Comparison of ENCODE assay signal across 25 cellular contexts in the genomic region with DNA sequence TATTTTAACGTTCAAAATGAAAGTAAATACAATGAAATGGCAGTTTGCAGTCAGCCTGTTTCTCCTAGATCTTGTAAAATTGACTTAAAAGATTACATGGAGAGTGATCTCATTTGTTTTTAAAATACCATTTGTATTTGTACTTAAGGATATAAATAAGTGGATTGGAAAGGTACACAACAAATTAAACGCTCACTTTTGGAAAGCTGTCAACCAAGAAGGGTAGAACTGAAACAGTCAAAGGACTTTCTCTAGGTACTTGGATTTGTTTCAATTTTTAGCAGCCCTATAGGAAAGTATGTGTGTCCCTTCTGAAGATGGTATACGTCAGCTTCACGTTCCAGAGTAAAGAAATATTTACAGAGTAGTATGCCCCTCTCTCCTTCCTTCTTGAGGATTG. TPM values are rescaled to one million over a fixed set of nuclear protein-coding genes. Genes with fewer than 3 reads are reported as not detected.
DNase-seq lines count a peak whose midpoint lies in the region; ATAC-seq and TF ChIP-seq lines count a peak whose summit lies in the region.
"Had no signal": no experiment of that assay in that cellular context is flagged by ENCODE, and none has a peak within 500 bp of the region (broad histone marks: within the 10 kb centered on the region; RNA-seq: fewer than 3 reads in every experiment).

No MANE protein-coding gene starts in this region.

- no peak for ATAC-seq in activated naive CD8-positive, alpha-beta T cell treated with anti-CD3 and anti-CD28 coated beads, Interleukin-2, amount 50 U/mL, for 24 hours
- ATAC-seq in activated T-helper 17 cell treated with anti-CD3 and anti-CD28 coated beads, Interleukin-2, amount 50 U/mL, for 72 hours (replicated peaks): no peak
- ATAC-seq: A549 had no signal

- no peaks in the 10 kb centered on the region for H3K27me3 Mint-ChIP-seq in activated naive CD8-positive, alpha-beta T cell treated with anti-CD3 and anti-CD28 coated beads, Interleukin-2, amount 50 U/mL, for 24 hours
- no peaks in the 10 kb centered on the region for H3K27me3 Mint-ChIP-seq in nephron progenitor cell (ENCODE audit: low read depth, poor library complexity)
- no peaks in the 10 kb centered on the region for H3K27me3 Mint-ChIP-seq in activated T-helper 17 cell treated with anti-CD3 and anti-CD28 coated beads, Interleukin-2, amount 50 U/mL, for 72 hours
- H3K27me3 Mint-ChIP-seq: CD4-positive, alpha-beta T cell; CD8-positive, alpha-beta memory T cell had no signal

- H3K4me1 Mint-ChIP-seq in activated naive CD8-positive, alpha-beta T cell treated with anti-CD3 and anti-CD28 coated beads, Interleukin-2, amount 50 U/mL, for 24 hours: peaks cover under 1% of the 10 kb centered on the region
- H3K4me1 Mint-ChIP-seq in nephron progenitor cell: peaks cover 2% of the 10 kb centered on the region
- peaks cover 13% of the 10 kb centered on the region for H3K4me1 Mint-ChIP-seq in activated T-helper 17 cell treated with anti-CD3 and anti-CD28 coated beads, Interleukin-2, amount 50 U/mL, for 72 hours

- H3K9me3 Mint-ChIP-seq in activated naive CD8-positive, alpha-beta T cell treated with anti-CD3 and anti-CD28 coated beads, Interleukin-2, amount 50 U/mL, for 24 hours: no peaks in the 10 kb centered on the region
- no peaks in the 10 kb centered on the region for H3K9me3 Mint-ChIP-seq in nephron progenitor cell
- no peaks in the 10 kb centered on the region for H3K9me3 Mint-ChIP-seq in activated T-helper 17 cell treated with anti-CD3 and anti-CD28 coated beads, Interleukin-2, amount 50 U/mL, for 72 hours
- H3K9me3 Mint-ChIP-seq: CD4-positive, alpha-beta T cell; CD8-positive, alpha-beta memory T cell had no signal

- no peak overlapping the region for H3K4me3 Mint-ChIP-seq in activated naive CD8-positive, alpha-beta T cell treated with anti-CD3 and anti-CD28 coated beads, Interleukin-2, amount 50 U/mL, for 24 hours
- H3K4me3 Mint-ChIP-seq in nephron progenitor cell: no peak overlapping the region
- no peak overlapping the region for H3K4me3 Mint-ChIP-seq in activated T-helper 17 cell treated with anti-CD3 and anti-CD28 coated beads, Interleukin-2, amount 50 U/mL, for 72 hours
- H3K4me3 Mint-ChIP-seq: CD14-positive monocyte; CD4-positive, alpha-beta T cell; CD8-positive, alpha-beta memory T cell had no signal

- H3K27ac Mint-ChIP-seq in activated naive CD8-positive, alpha-beta T cell treated with anti-CD3 and anti-CD28 coated beads, Interleukin-2, amount 50 U/mL, for 24 hours: peak overlapping the region; percentile 1
- H3K27ac Mint-ChIP-seq in nephron progenitor cell: peak overlapping the region; percentile 12
- no peak overlapping the region for H3K27ac Mint-ChIP-seq in activated T-helper 17 cell treated with anti-CD3 and anti-CD28 coated beads, Interleukin-2, amount 50 U/mL, for 72 hours
- H3K27ac Mint-ChIP-seq: CD4-positive, alpha-beta T cell had no signal

- DNase-seq in NCI-H82 (lab: John Stamatoyannopoulos, UW) (peak; percentile 17), NCI-H82 treated with DMSO at 0.1 percent for 48 hours (lab: John Stamatoyannopoulos, UW; ENCODE audit: unreplicated experiment) (no peak), nephron progenitor cell (no peak), DMS153 treated with DMSO at 0.1 percent for 48 hours (lab: John Stamatoyannopoulos, UW; ENCODE audit: unreplicated experiment) (no peak), H7 (no peak)
- DNase-seq in activated naive CD8-positive, alpha-beta T cell treated with anti-CD3 and anti-CD28 coated beads, Interleukin-2, amount 50 U/mL, for 24 hours: no peak
- DNase-seq: 8988T; ACHN; AML-193; BE2C; CD4-positive, alpha-beta T cell; CD8-positive, alpha-beta memory T cell; DMS 273 treated with DMSO at 0.1 percent for 48 hours; DMS53; DMS79 treated with DMSO at 0.1 percent for 48 hours; GF-D8; GOT3; HCEC 1CT had no signal

- peaks cover 61% of the 10 kb centered on the region for H3K36me3 Mint-ChIP-seq in activated naive CD8-positive, alpha-beta T cell treated with anti-CD3 and anti-CD28 coated beads, Interleukin-2, amount 50 U/mL, for 24 hours (ENCODE audit: low read depth)
- H3K36me3 Mint-ChIP-seq in nephron progenitor cell (ENCODE audit: low read depth): peaks cover 68% of the 10 kb centered on the region
- H3K36me3 Mint-ChIP-seq in activated T-helper 17 cell treated with anti-CD3 and anti-CD28 coated beads, Interleukin-2, amount 50 U/mL, for 72 hours (ENCODE audit: low read depth): peaks cover 94% of the 10 kb centered on the region

- H3K4me3 ChIP-seq in H7 (ENCODE audit: insufficient read depth, low read depth, low read length): no peak overlapping the region
- H3K4me3 ChIP-seq: A549; BLaER1 treated with 17β-estradiol and CSF1 and Interleukin-3, amounts not matched to agents 10 nM and 100 nM had no signal

- H3K27me3 ChIP-seq in H7 (ENCODE audit: control insufficient read depth, insufficient read depth, low read length): no peaks in the 10 kb centered on the region
- H3K27me3 ChIP-seq: BE2C; BLaER1 treated with 17β-estradiol and CSF1 and Interleukin-3, amounts not matched to agents 10 nM and 100 nM had no signal

- peak overlapping the region; percentile 74 for H3K27ac ChIP-seq in VCaP
- H3K27ac ChIP-seq: A549; BLaER1 treated with 17β-estradiol and CSF1 and Interleukin-3, amounts not matched to agents 10 nM and 100 nM had no signal

- no peak for TF ChIP-seq CTCF in VCaP (conservative IDR thresholded peaks at IDR 0.05)
- no peak for TF ChIP-seq CTCF in nephron progenitor cell (IDR thresholded peaks at IDR 0.05)

- peaks cover 31% of the 10 kb centered on the region for H3K36me3 ChIP-seq in H7 (replicated peaks; ENCODE audit: control insufficient read depth, insufficient read depth, low read length)

RNA-seq across cellular contexts. Expression of a gene that starts 7.3 kb away (rescaled TPM):
- total RNA-seq in activated T-helper 17 cell treated with anti-CD3 and anti-CD28 coated beads, Interleukin-2, amount 50 U/mL, for 72 hours: 10 to 100 TPM; 28.8 to 30.0 TPM
- 21.1 and 26.2 TPM in 2 replicates for total RNA-seq in H7 (2014; rRNA removed; shearing (Covaris generic))

RNA-seq across cellular contexts. Expression of a gene that starts 18.7 kb away (rescaled TPM):
- not detected for total RNA-seq in activated T-helper 17 cell treated with anti-CD3 and anti-CD28 coated beads, Interleukin-2, amount 50 U/mL, for 72 hours
- not detected in 2 replicates for total RNA-seq in H7 (2014; rRNA removed; shearing (Covaris generic))
- total RNA-seq: CD4-positive, alpha-beta T cell; CD8-positive, alpha-beta memory T cell; Daoy; G401 had no signal

RNA-seq across cellular contexts. Expression of a gene that starts 43.6 kb away (rescaled TPM):
- total RNA-seq in activated T-helper 17 cell treated with anti-CD3 and anti-CD28 coated beads, Interleukin-2, amount 50 U/mL, for 72 hours: 10 to 100 TPM in 1 of 2 donors, 1 to 10 TPM in 1; 7.5 to 10.5 TPM
- 1.6 and 2.6 TPM in 2 replicates for total RNA-seq in H7 (2014; rRNA removed; shearing (Covaris generic))

RNA-seq across cellular contexts. Expression of a gene that starts 43.7 kb away (rescaled TPM):
- total RNA-seq in activated T-helper 17 cell treated with anti-CD3 and anti-CD28 coated beads, Interleukin-2, amount 50 U/mL, for 72 hours: 1 to 10 TPM; 1.3 to 2.8 TPM
- total RNA-seq in H7 (2014; rRNA removed; shearing (Covaris generic)): 9.6 and 9.8 TPM in 2 replicates
